Comparison of ENCODE assay signal across 24 cellular contexts in the genomic region with DNA sequence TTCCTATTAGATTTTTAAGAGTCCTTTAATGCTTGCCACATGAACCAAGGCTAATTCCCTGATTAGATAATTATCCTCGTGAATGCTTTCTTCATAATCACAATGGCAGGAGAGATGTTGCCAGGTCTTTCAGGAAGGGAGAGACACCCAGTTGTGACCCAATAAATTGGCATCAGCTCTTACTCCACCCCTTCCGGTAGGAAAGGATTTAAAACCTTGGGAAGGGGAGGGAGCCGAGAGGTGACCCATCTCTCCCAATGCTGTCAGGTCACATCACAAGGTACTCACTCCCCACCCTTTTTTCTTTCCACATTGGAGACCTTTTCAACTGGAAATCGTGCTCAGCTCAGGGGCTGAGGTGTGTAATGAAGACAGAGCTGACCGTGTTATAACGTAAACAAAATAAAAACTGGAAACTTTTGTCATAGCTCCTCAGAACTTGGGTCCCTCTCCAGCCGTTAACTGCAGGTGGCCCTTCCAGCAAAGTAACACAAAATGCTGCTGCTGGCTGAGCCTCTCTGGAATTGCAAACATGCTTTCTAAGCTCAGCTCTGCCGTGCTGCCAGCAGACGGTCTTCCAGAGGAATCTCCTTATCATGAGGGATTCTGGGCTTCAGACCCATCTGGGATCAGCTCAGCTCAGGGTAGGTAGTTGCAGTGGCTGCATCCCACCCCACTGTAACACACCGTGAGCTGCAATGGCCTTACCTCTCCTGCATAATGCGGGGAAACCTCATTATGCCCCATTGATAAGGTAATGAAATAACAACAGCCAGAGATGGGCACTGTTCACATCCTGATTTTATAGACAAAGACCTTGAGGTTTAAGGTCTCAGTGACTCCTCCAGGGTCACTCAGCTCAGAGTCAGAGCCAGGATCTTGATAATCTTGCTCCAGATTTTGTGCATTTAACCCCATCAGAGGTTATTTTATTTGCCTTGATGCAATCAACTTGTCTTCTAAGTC. TPM values are rescaled to one million over a fixed set of nuclear protein-coding genes. Genes with fewer than 3 reads are reported as not detected.
DNase-seq lines count a peak whose midpoint lies in the region; ATAC-seq and TF ChIP-seq lines count a peak whose summit lies in the region.
"Had no signal": no experiment of that assay in that cellular context is flagged by ENCODE, and none has a peak within 500 bp of the region (broad histone marks: within the 10 kb centered on the region; RNA-seq: fewer than 3 reads in every experiment).

No MANE protein-coding gene starts in this region.

- no peak for ATAC-seq in GM21576 (IDR thresholded peaks at IDR 0.05; ENCODE audit: unreplicated experiment)
- ATAC-seq: activated CD4-positive, alpha-beta T cell treated with anti-CD3 and anti-CD28 coated beads for 36 hours; effector memory CD8-positive, alpha-beta T cell; HCT116; naive thymus-derived CD8-positive, alpha-beta T cell had no signal

- H3K4me3 Mint-ChIP-seq in type B pancreatic cell = peak overlapping the region; percentile 15
- H3K4me3 Mint-ChIP-seq: activated CD4-positive, alpha-beta T cell treated with anti-CD3 and anti-CD28 coated beads for 36 hours; CD14-positive monocyte; effector memory CD8-positive, alpha-beta T cell; naive thymus-derived CD8-positive, alpha-beta T cell had no signal

- H3K4me1 ChIP-seq in iPS-20b (ENCODE audit: insufficient read depth, low read length) = peaks cover 8% of the 10 kb centered on the region; the same call in 1 of the 2 replicates

- in situ Hi-C loops in KBM-7 (cut with MboI; ENCODE audit: low pct_unique_long_range_greater_than_20kb, low sequenced_read_pairs) = no loop called here

- no peaks in the 10 kb centered on the region for H3K27me3 ChIP-seq in iPS-20b (ENCODE audit: insufficient read depth, low read length)
- H3K27me3 ChIP-seq: SJSA1, tibial artery had no signal

- no peaks in the 10 kb centered on the region for H3K36me3 Mint-ChIP-seq in type B pancreatic cell
- H3K36me3 Mint-ChIP-seq: CD14-positive monocyte; naive thymus-derived CD8-positive, alpha-beta T cell had no signal

- DNase-seq in NCI-H82 (lab: John Stamatoyannopoulos, UW) (peak; percentile 7), NCI-H82 treated with DMSO at 0.1 percent for 48 hours (lab: John Stamatoyannopoulos, UW; ENCODE audit: unreplicated experiment) (no peak), SK-N-DZ (ENCODE audit: low spot score) (peak; percentile 67), type B pancreatic cell (ENCODE audit: extremely low spot score, unreplicated experiment) (no peak), KBM-7 (no peak)
- no peak for DNase-seq in effector CD4-positive, alpha-beta T cell
- DNase-seq: activated CD4-positive, alpha-beta T cell treated with anti-CD3 and anti-CD28 coated beads for 36 hours; activated effector memory CD4-positive, alpha-beta T cell treated with Interleukin-2 at 50 U/mL for 16 hours; cerebellar nuclear complex; DMS79; effector memory CD8-positive, alpha-beta T cell; naive thymus-derived CD8-positive, alpha-beta T cell; NCI-H187; NCI-H446; OCI-M1; stimulated activated CD4-positive, alpha-beta T cell treated with anti-CD3 and anti-CD28 coated beads, Interleukin-12 subunit alpha, Interleukin-12 subunit beta, amount 100 ng/mL, for 4 hours; T-helper 9 cell; tibial artery had no signal

- H3K4me3 ChIP-seq in iPS-20b (ENCODE audit: low read length) = peak overlapping the region; percentile 9; the same call in 1 of the 2 replicates
- H3K4me3 ChIP-seq: SJSA1, tibial artery had no signal

- no peak overlapping the region for H3K9ac ChIP-seq in iPS-20b (ENCODE audit: low read depth, low read length)

- peak overlapping the region; percentile 2 for H3K27ac Mint-ChIP-seq in type B pancreatic cell
- H3K27ac Mint-ChIP-seq: activated CD4-positive, alpha-beta T cell treated with anti-CD3 and anti-CD28 coated beads for 36 hours; CD14-positive monocyte; effector memory CD8-positive, alpha-beta T cell; naive thymus-derived CD8-positive, alpha-beta T cell; progenitor cell of endocrine pancreas had no signal

- H3K4me1 Mint-ChIP-seq in type B pancreatic cell (ENCODE audit: unreplicated experiment) = peaks cover 33% of the 10 kb centered on the region
- H3K4me1 Mint-ChIP-seq: activated CD4-positive, alpha-beta T cell treated with anti-CD3 and anti-CD28 coated beads for 36 hours; naive thymus-derived CD8-positive, alpha-beta T cell had no signal

- H3K27me3 Mint-ChIP-seq in type B pancreatic cell = no peaks in the 10 kb centered on the region

- H3K27ac ChIP-seq in iPS-20b (ENCODE audit: low read length) = no peak overlapping the region
- H3K27ac ChIP-seq: SJSA1, tibial artery had no signal

- no peaks in the 10 kb centered on the region; the same call in 1 of the 2 replicates for H3K9me3 ChIP-seq in iPS-20b (ENCODE audit: insufficient read depth, low read depth, low read length)
- H3K9me3 ChIP-seq: tibial artery had no signal

- H3K36me3 ChIP-seq in iPS-20b (ENCODE audit: insufficient read depth, low read depth, low read length) = no peaks in the 10 kb centered on the region
- H3K36me3 ChIP-seq: SJSA1, tibial artery had no signal

- no peak for TF ChIP-seq CTCF in type B pancreatic cell (conservative IDR thresholded peaks at IDR 0.05)

- H3K9me3 Mint-ChIP-seq in type B pancreatic cell = peaks cover 4% of the 10 kb centered on the region
- H3K9me3 Mint-ChIP-seq: effector memory CD8-positive, alpha-beta T cell had no signal

RNA-seq across cellular contexts. Expression of a gene that starts 15.6 kb away (rescaled TPM):
- not detected in 2 replicates for polyA plus RNA-seq in SK-N-DZ (2014; cell fraction: cytosol; rRNA removed)
- polyA plus RNA-seq in SK-N-DZ (2014; cell fraction: nucleus; rRNA removed) = not detected in 2 replicates
- total RNA-seq in type B pancreatic cell (ENCODE audit: low replicate concordance) = 2.5 and 21.4 TPM in 2 replicates
- total RNA-seq: activated CD4-positive, alpha-beta T cell treated with anti-CD3 and anti-CD28 coated beads for 36 hours; naive thymus-derived CD8-positive, alpha-beta T cell had no signal
- polyA plus RNA-seq: CD14-positive monocyte; naive thymus-derived CD8-positive, alpha-beta T cell had no signal

RNA-seq across cellular contexts. Expression of a gene that starts 43.8 kb away (rescaled TPM):
- 17.3 TPM in 2 replicates for polyA plus RNA-seq in SK-N-DZ (2014; cell fraction: cytosol; rRNA removed)
- 10.6 and 11.8 TPM in 2 replicates for polyA plus RNA-seq in SK-N-DZ (2014; cell fraction: nucleus; rRNA removed)
- 20.6 and 22.1 TPM in 2 replicates for total RNA-seq in type B pancreatic cell (ENCODE audit: low replicate concordance)

Comparison
In these comparisons a context has a peak if more than half of its experiments do, and no peak if none do; other contexts are left out.
1. DNase-seq: peak in NCI-H82 (single experiment) and SK-N-DZ (single experiment); none in NCI-H82 treated with DMSO at 0.1 percent for 48 hours (single experiment), type B pancreatic cell (single experiment), KBM-7 (single experiment) and effector CD4-positive, alpha-beta T cell (single experiment).